In the genomic region with DNA sequence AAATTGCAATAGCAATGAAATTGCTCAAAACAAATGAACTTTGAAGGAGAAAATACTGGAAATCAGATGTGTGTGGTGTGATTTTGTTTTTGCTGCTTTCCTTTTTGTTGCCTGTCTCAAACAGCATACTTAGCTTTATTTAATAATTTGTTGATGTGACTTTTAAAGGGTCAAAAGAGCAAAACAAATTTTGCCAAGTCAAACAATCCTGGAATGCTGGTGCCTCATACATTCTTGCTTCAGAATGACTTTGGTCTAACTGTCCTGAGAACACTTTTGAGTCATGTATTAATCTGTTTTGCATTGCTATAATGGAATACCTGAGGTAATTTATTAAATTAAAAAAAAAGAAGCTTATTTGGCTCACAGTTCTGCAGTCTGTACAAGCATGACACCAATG, we compare ENCODE assay signal across 23 cellular contexts. TPM values are rescaled to one million over a fixed set of nuclear protein-coding genes. Genes with fewer than 3 reads are reported as not detected.
DNase-seq lines count a peak whose midpoint lies in the region; ATAC-seq, FAIRE-seq and TF ChIP-seq lines count a peak whose summit lies in the region.
"Had no signal": no experiment of that assay in that cellular context is flagged by ENCODE, and none has a peak within 500 bp of the region (broad histone marks: within the 10 kb centered on the region; RNA-seq: fewer than 3 reads in every experiment).

No MANE protein-coding gene starts in this region.

- H3K36me3 ChIP-seq in right atrium auricular region (no peaks in the 10 kb centered on the region), skeletal muscle satellite cell (ENCODE audit: insufficient read depth, low read length) (peaks cover 5% of the 10 kb centered on the region)
- H3K36me3 ChIP-seq: adrenal gland, neural progenitor cell, transverse colon had no signal

- FAIRE-seq in GM12891 (lab: Jason Lieb, UNC): no peak
- FAIRE-seq: GM12878, H54, HTR-8/SVneo, TTC549 had no signal

- H3K4me2 ChIP-seq in skeletal muscle satellite cell (ENCODE audit: low read length): no peak overlapping the region
- H3K4me2 ChIP-seq: neural progenitor cell had no signal

- no peaks in the 10 kb centered on the region for H3K4me1 ChIP-seq in right atrium auricular region
- H3K4me1 ChIP-seq in skeletal muscle satellite cell (ENCODE audit: control insufficient read depth, insufficient read depth, low read length): peaks cover 37% of the 10 kb centered on the region
- H3K4me1 ChIP-seq: adrenal gland had no signal

- H3K4me3 ChIP-seq in right atrium auricular region (no peak overlapping the region), choroid plexus epithelial cell (ENCODE audit: low read depth, low read length) (no peak overlapping the region), skeletal muscle satellite cell (ENCODE audit: low read length) (no peak overlapping the region)
- H3K4me3 ChIP-seq: adrenal gland, GM12878, neural progenitor cell, skin epidermis, transverse colon had no signal

- no peak overlapping the region for H3K27ac ChIP-seq in right atrium auricular region
- H3K27ac ChIP-seq: adrenal gland, neural progenitor cell, skin epidermis, transverse colon had no signal

- no peak for TF ChIP-seq POLR2A in GM12891 (IDR thresholded peaks at IDR 0.05; ENCODE audit: low read depth, low read length)

- peak overlapping the region; percentile 61 for H3K9ac ChIP-seq in skeletal muscle satellite cell (ENCODE audit: low read depth, low read length)
- H3K9ac ChIP-seq: neural progenitor cell had no signal

- H3K27me3 ChIP-seq in right atrium auricular region (no peaks in the 10 kb centered on the region), skeletal muscle satellite cell (ENCODE audit: control insufficient read depth, insufficient read depth, low read length) (no peaks in the 10 kb centered on the region)

- intact Hi-C loops in Right ventricle myocardium superior (cut with DNase I): no loop called here

- DNase-seq in Right ventricle myocardium superior: no peak
- no peak for DNase-seq in right atrium auricular region (ENCODE audit: low spot score)
- peak; percentile 88 for DNase-seq in choroid plexus epithelial cell (ENCODE audit: low read depth)
- DNase-seq in kidney glomerular epithelial cell (lab: John Stamatoyannopoulos, UW): peak; percentile 76
- no peak for DNase-seq in GM12891 (ENCODE audit: insufficient read length, low spot score)
- DNase-seq in DMS153 (lab: John Stamatoyannopoulos, UW): no peak
- no peak for DNase-seq in T-helper 9 cell
- DNase-seq: 8988T; activated CD4-positive, alpha-beta T cell treated with anti-CD3 and anti-CD28 coated beads, Interleukin-2, amount 50 U/mL, for 48 hours; adrenal gland; CD4-positive, alpha-beta T cell; cortex of kidney; foreskin melanocyte; NCI-H187 treated with DMSO at 0.1 percent for 48 hours; NCI-H524; transverse colon had no signal

- ATAC-seq in Right ventricle myocardium superior (ENCODE audit: poor library complexity): peak; percentile 37
- ATAC-seq: GM12878 had no signal

- TF ChIP-seq CTCF in right atrium auricular region (IDR thresholded peaks at IDR 0.05) (no peak), choroid plexus epithelial cell (conservative IDR thresholded peaks at IDR 0.05; ENCODE audit: low read depth, low read length) (no peak)

- no peaks in the 10 kb centered on the region for H3K9me3 ChIP-seq in right atrium auricular region
- peaks cover 12% of the 10 kb centered on the region for H3K9me3 ChIP-seq in skeletal muscle satellite cell (replicated peaks; ENCODE audit: low read length)
- H3K9me3 ChIP-seq: adrenal gland, transverse colon had no signal

TF ChIP-seq in GM12891, 5 proteins besides CTCF, POLR2A, EP300 and RAD21:
- TF ChIP-seq TAF1 (IDR thresholded peaks at IDR 0.05; ENCODE audit: low read depth, low read length) (no peak), POU2F2 (IDR thresholded peaks at IDR 0.05; ENCODE audit: low read depth, low read length) (no peak), PAX5 (IDR thresholded peaks at IDR 0.05; ENCODE audit: insufficient read depth, low read length, severe bottlenecking) (no peak), POLR2AphosphoS5 (IDR thresholded peaks at IDR 0.05; ENCODE audit: low read depth, low read length) (no peak), SPI1 (IDR thresholded peaks at IDR 0.05; ENCODE audit: low read depth, low read length) (no peak)

RNA-seq across cellular contexts. Expression of gene PF4V1, which starts 3.4 kb away (rescaled TPM):
- total RNA-seq in Right ventricle myocardium superior (not detected), right atrium auricular region (not detected)
- total RNA-seq in skeletal muscle satellite cell (2012; rRNA removed): 1.7 TPM in 1 of 2 replicates, not detected in the other
- polyA plus RNA-seq in GM12891 (2012; ENCODE audit: low read depth, missing spikeins): not detected
- total RNA-seq: adrenal gland; CD4-positive, alpha-beta T cell; GM12878; transverse colon had no signal
- polyA plus RNA-seq: adrenal gland, GM12878 had no signal

RNA-seq across cellular contexts. Expression of gene CXCL1, which starts 12.7 kb away (rescaled TPM):
- 0.81 TPM for total RNA-seq in Right ventricle myocardium superior
- 1 to 10 TPM; 6.9 to 8.5 TPM for total RNA-seq in right atrium auricular region
- total RNA-seq in skeletal muscle satellite cell (2012; rRNA removed): 81.4 and 235 TPM in 2 replicates
- not detected for polyA plus RNA-seq in GM12891 (2012; ENCODE audit: low read depth, missing spikeins)
- total RNA-seq: CD4-positive, alpha-beta T cell; GM12878 had no signal
- polyA plus RNA-seq: GM12878 had no signal

RNA-seq across cellular contexts. Expression of gene CXCL6, which starts 20.0 kb away (rescaled TPM):
- total RNA-seq in Right ventricle myocardium superior: not detected
- total RNA-seq in right atrium auricular region: 1 to 10 TPM in 1 of 2 donors, under 1 TPM in 1; 0.44 to 2.4 TPM
- 7.4 and 43.5 TPM in 2 replicates for total RNA-seq in skeletal muscle satellite cell (2012; rRNA removed)
- not detected for polyA plus RNA-seq in GM12891 (2012; ENCODE audit: low read depth, missing spikeins)
- total RNA-seq: CD4-positive, alpha-beta T cell; GM12878; transverse colon had no signal
- polyA plus RNA-seq: GM12878 had no signal

Comparison
In these comparisons a context has a peak if more than half of its experiments do, and no peak if none do; other contexts are left out.
1. DNase-seq: peak in choroid plexus epithelial cell (single experiment) and kidney glomerular epithelial cell (single experiment); none in Right ventricle myocardium superior (single experiment), right atrium auricular region (single experiment), GM12891 (single experiment), DMS153 (single experiment) and T-helper 9 cell (single experiment).